In genomic region chr16:85369060-85369459, GRCh38 we compare ENCODE assay signal across 26 cellular contexts.
"Had no signal": no experiment of that assay in that cellular context is flagged by ENCODE, and none has a peak within 500 bp of the region (broad histone marks: within the 10 kb centered on the region; RNA-seq: fewer than 3 reads in every experiment).

No MANE protein-coding gene starts in this region.

- H3K27ac Mint-ChIP-seq: naive thymus-derived CD4-positive, alpha-beta T cell; neural progenitor cell; progenitor cell of endocrine pancreas; stimulated activated effector memory CD8-positive, alpha-beta T cell treated with anti-CD3 and anti-CD28 coated beads, Interleukin-12 subunit alpha, Interleukin-12 subunit beta, amount 100 ng/mL, for 72 hours had no signal

- H3K4me1 Mint-ChIP-seq: stimulated activated effector memory CD8-positive, alpha-beta T cell treated with anti-CD3 and anti-CD28 coated beads, Interleukin-12 subunit alpha, Interleukin-12 subunit beta, amount 100 ng/mL, for 72 hours had no signal

- H3K27me3 ChIP-seq: heart right ventricle, left lung, stomach, tibial nerve, upper lobe of right lung, uterus had no signal

- H3K9me3 ChIP-seq: left lung, stomach, thoracic aorta, tibial nerve, upper lobe of right lung had no signal

- H3K4me3 ChIP-seq: coronary artery, esophagus muscularis mucosa, heart right ventricle, left lung, neural progenitor cell, stomach, thoracic aorta, tibial nerve, upper lobe of right lung, uterus had no signal

- H3K36me3 ChIP-seq: esophagus muscularis mucosa, heart right ventricle, left lung, neural progenitor cell, stomach, thoracic aorta, tibial nerve, upper lobe of right lung, uterus had no signal

- DNase-seq: dermis blood vessel endothelial cell; effector memory CD4-positive, alpha-beta T cell; foreskin melanocyte; glutamatergic neuron; heart right ventricle; hippocampal formation; left cardiac atrium; mesendoderm; midbrain; naive thymus-derived CD4-positive, alpha-beta T cell; stimulated activated CD4-positive, alpha-beta T cell treated with anti-CD3 and anti-CD28 coated beads, Interleukin-2, amount 100 ng/mL, for 24 hours; stimulated activated CD4-positive, alpha-beta T cell treated with anti-CD3 and anti-CD28 coated beads, Interleukin-4, amount 100 ng/mL, for 24 hours; stimulated activated naive CD4-positive, alpha-beta T cell treated with Interleukin-2 at 50 U/mL for 16 hours; stomach; upper lobe of right lung; uterus had no signal

- H3K27ac ChIP-seq: heart right ventricle, left lung, neural progenitor cell, parathyroid adenoma, upper lobe of right lung, uterus had no signal

- H3K9me3 Mint-ChIP-seq: nephron; stimulated activated effector memory CD8-positive, alpha-beta T cell treated with anti-CD3 and anti-CD28 coated beads, Interleukin-12 subunit alpha, Interleukin-12 subunit beta, amount 100 ng/mL, for 72 hours had no signal

- H3K36me3 Mint-ChIP-seq: naive thymus-derived CD4-positive, alpha-beta T cell; neural progenitor cell; stimulated activated effector memory CD8-positive, alpha-beta T cell treated with anti-CD3 and anti-CD28 coated beads, Interleukin-12 subunit alpha, Interleukin-12 subunit beta, amount 100 ng/mL, for 72 hours had no signal

- H3K4me1 ChIP-seq: parathyroid adenoma, uterus had no signal

- H3K4me3 Mint-ChIP-seq: naive thymus-derived CD4-positive, alpha-beta T cell; nephron; neural progenitor cell; stimulated activated effector memory CD8-positive, alpha-beta T cell treated with anti-CD3 and anti-CD28 coated beads, Interleukin-12 subunit alpha, Interleukin-12 subunit beta, amount 100 ng/mL, for 72 hours had no signal
